ENCODE assay signal across 26 cellular contexts in the genomic region with DNA sequence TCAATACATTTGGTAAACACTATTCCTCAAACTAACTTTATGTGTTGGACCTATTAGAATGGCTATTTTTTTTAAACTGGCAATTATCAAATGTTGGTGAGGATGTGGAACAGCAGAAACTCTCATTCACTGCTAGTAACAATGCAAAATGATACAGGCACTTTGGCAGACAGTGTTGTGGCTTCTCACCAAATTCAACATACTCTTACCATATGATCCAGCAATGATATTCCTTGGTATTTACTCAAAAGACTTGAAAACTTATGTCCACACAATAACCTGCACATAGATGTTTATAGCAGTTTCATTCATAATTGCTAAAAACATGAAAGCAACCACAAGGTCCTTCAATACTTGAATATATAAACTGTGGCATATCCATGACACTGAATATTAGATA.
"Had no signal": no experiment of that assay in that cellular context is flagged by ENCODE, and none has a peak within 500 bp of the region (broad histone marks: within the 10 kb centered on the region; RNA-seq: fewer than 3 reads in every experiment).

No MANE protein-coding gene starts in this region.

- H3K4me3 ChIP-seq: pancreas, psoas muscle, right lobe of liver, sigmoid colon, stomach, thoracic aorta, thyroid gland, tibial nerve, upper lobe of left lung, vagina had no signal

- H3K27ac ChIP-seq: neutrophil, pancreas, psoas muscle, right lobe of liver, sigmoid colon, stomach, thoracic aorta, thyroid gland, tibial nerve, upper lobe of left lung, vagina had no signal

- H3K4me1 ChIP-seq: pancreas, psoas muscle, right lobe of liver, sigmoid colon, stomach, thyroid gland, tibial nerve, upper lobe of left lung, vagina had no signal

- DNase-seq: naive thymus-derived CD8-positive, alpha-beta T cell; nephron progenitor cell; nucleus accumbens; pancreas; psoas muscle; right cardiac atrium; right lobe of liver; sigmoid colon; small intestine; stimulated activated CD4-positive, alpha-beta T cell treated with anti-CD3 and anti-CD28 coated beads, Interleukin-15, amount 100 ng/mL, for 24 hours; stimulated activated CD4-positive, alpha-beta T cell treated with anti-CD3 and anti-CD28 coated beads, Interleukin-2, amount 100 ng/mL, for 24 hours; stimulated activated CD4-positive, alpha-beta T cell treated with anti-CD3 and anti-CD28 coated beads, Interleukin-2, amount 100 ng/mL, for 48 hours; stimulated activated CD4-positive, alpha-beta T cell treated with anti-CD3 and anti-CD28 coated beads, Interleukin-4, amount 100 ng/mL, for 24 hours; stimulated activated naive B cell treated with anti-CD40 and anti-IgM and Interleukin-4, amounts not matched to agents 10 μg/mL and 1 μg/mL and 100 μg/mL, for 72 hours; stimulated activated naive CD4-positive, alpha-beta T cell treated with Interleukin-2 at 50 U/mL for 16 hours; stomach; thyroid gland; trophoblast cell; upper lobe of left lung had no signal

- H3K36me3 ChIP-seq: neutrophil, pancreas, right lobe of liver, sigmoid colon, thoracic aorta, thyroid gland, upper lobe of left lung, vagina had no signal

- ATAC-seq: naive thymus-derived CD8-positive, alpha-beta T cell; natural killer cell treated with Interleukin-12 subunit alpha and Interleukin-12 subunit beta and Interleukin-15 and Interleukin-18, amount 100 ng/mL, for 72 hours; pancreas; psoas muscle; right cardiac atrium; right lobe of liver; stimulated activated effector memory CD8-positive, alpha-beta T cell treated with anti-CD3 and anti-CD28 coated beads, Interleukin-12 subunit alpha, Interleukin-12 subunit beta, amount 100 ng/mL, for 72 hours; stimulated activated naive B cell treated with anti-CD40 and anti-IgM and Interleukin-4, amounts not matched to agents 10 μg/mL and 1 μg/mL and 100 μg/mL, for 72 hours had no signal

- FAIRE-seq: pancreas, small intestine, urothelium cell line had no signal

- H3K27me3 ChIP-seq: neutrophil, pancreas, right lobe of liver, sigmoid colon, stomach, thyroid gland, tibial nerve, upper lobe of left lung, vagina had no signal

- H3K9me3 ChIP-seq: neutrophil, pancreas, psoas muscle, right lobe of liver, sigmoid colon, stomach, thoracic aorta, thyroid gland, tibial nerve, upper lobe of left lung, vagina had no signal
